15 cellular contexts compared by ENCODE assay signal in the genomic region with DNA sequence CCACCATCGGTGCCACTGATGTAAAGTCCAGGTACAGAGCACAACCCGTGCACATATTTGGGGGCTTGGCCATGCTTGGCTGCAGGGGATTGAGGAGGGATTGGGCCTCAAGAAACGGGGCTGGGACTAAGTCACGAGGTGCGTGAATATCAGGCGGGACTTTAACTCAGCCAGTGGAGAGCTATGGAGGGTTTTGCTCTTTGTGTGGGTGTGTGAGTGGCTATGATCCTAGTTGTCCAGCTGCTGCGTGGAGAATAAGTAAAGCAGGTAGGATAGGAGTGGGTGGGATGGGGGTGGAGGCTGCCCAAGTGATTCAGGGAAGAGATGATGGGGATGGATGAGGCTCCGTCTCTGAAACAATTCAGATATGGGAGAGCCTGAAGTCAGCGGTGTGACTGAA. TPM values are rescaled to one million over a fixed set of nuclear protein-coding genes. Genes with fewer than 3 reads are reported as not detected.
DNase-seq lines count a peak whose midpoint lies in the region; ATAC-seq and TF ChIP-seq lines count a peak whose summit lies in the region.
"Had no signal": no experiment of that assay in that cellular context is flagged by ENCODE, and none has a peak within 500 bp of the region (broad histone marks: within the 10 kb centered on the region; RNA-seq: fewer than 3 reads in every experiment).

No MANE protein-coding gene starts in this region.

- H3K27me3 ChIP-seq in CD4-positive, alpha-beta memory T cell (ENCODE audit: insufficient read depth, low read length): no peaks in the 10 kb centered on the region
- peaks cover 0 to 32% (median 0%) of the 10 kb centered on the region in 7 donors for H3K27me3 ChIP-seq in spleen (replicated peaks in 1 of 7)

- no peak overlapping the region for H3K4me3 ChIP-seq in CD4-positive, alpha-beta memory T cell (ENCODE audit: low read length in 2 of 2)
- H3K4me3 ChIP-seq in spleen: no peak overlapping the region

- DNase-seq in CD4-positive, alpha-beta memory T cell: no peak
- DNase-seq in HFFc6 (no peak), natural killer cell (no peak), SW 1271 (lab: John Stamatoyannopoulos, UW) (no peak), spleen (no peak), DMS 273 (lab: John Stamatoyannopoulos, UW; ENCODE audit: unreplicated experiment) (no peak)
- DNase-seq: activated CD4-positive, alpha-beta T cell treated with anti-CD3 and anti-CD28 coated beads, Interleukin-2, amount 50 U/mL, for 48 hours; DMS79 had no signal

- no peak for TF ChIP-seq POLR2A in spleen (IDR thresholded peaks at IDR 0.05)

- WGBS in spleen, 5 donors: 82 to 92% (median 86%) methylated on average over 8 to 9 of the region's 9 CpGs

- H3K9me3 Mint-ChIP-seq in CD4-positive, alpha-beta memory T cell: no peaks in the 10 kb centered on the region
- H3K9me3 Mint-ChIP-seq in HFFc6: no peaks in the 10 kb centered on the region
- no peaks in the 10 kb centered on the region for H3K9me3 Mint-ChIP-seq in brain
- H3K9me3 Mint-ChIP-seq in natural killer cell: no peaks in the 10 kb centered on the region

- H3K36me3 ChIP-seq in CD4-positive, alpha-beta memory T cell (ENCODE audit: insufficient read depth, low read length): no peaks in the 10 kb centered on the region
- H3K36me3 ChIP-seq in spleen: no peaks in the 10 kb centered on the region

- TF ChIP-seq CTCF in HFFc6 (IDR thresholded peaks at IDR 0.05): no peak
- no peak for TF ChIP-seq CTCF in brain (conservative IDR thresholded peaks at IDR 0.05)
- TF ChIP-seq CTCF in natural killer cell (IDR thresholded peaks at IDR 0.05): no peak
- no peak for TF ChIP-seq CTCF in spleen (IDR thresholded peaks at IDR 0.05 in 8 of 11, conservative IDR thresholded peaks at IDR 0.05 in 3 of 11)

- no peaks in the 10 kb centered on the region for H3K27me3 Mint-ChIP-seq in CD4-positive, alpha-beta memory T cell
- H3K27me3 Mint-ChIP-seq in HFFc6 (ENCODE audit: insufficient read depth) (no peaks in the 10 kb centered on the region; the same call in none of the 2 replicates), brain (peaks cover 3% of the 10 kb centered on the region), natural killer cell (ENCODE audit: low read depth in 2 of 2) (no peaks in the 10 kb centered on the region)

- POLR2A ChIA-PET in CD4-positive, alpha-beta memory T cell (lab: Charles Lee; ENCODE audit: partially characterized antibody): interaction anchor here (0.8 to 15.7 kb wide), 3 partner anchors 7 to 49 kb away, joined by 3 to 511 read pairs (median 96); no protein-coding TSS in a partner anchor

- peaks cover 16 to 48% (median 26%) of the 10 kb centered on the region in 4 donors for H3K4me1 Mint-ChIP-seq in CD4-positive, alpha-beta memory T cell
- H3K4me1 Mint-ChIP-seq in HFFc6 (ENCODE audit: low read depth) (peaks cover 45% of the 10 kb centered on the region), brain (peaks cover 50% of the 10 kb centered on the region), natural killer cell (peaks cover 19 to 41% of the 10 kb centered on the region in 2 donors)

- H3K27ac Mint-ChIP-seq in CD4-positive, alpha-beta memory T cell: peak overlapping the region in 6 of 7 donors; percentile 19 to 87 (median 80)
- peak overlapping the region; percentile 72 for H3K27ac Mint-ChIP-seq in HFFc6
- H3K27ac Mint-ChIP-seq in brain: peak overlapping the region in 4 of 5 experiments; percentile 34 to 72 (median 66)
- peak overlapping the region; percentile 73 to 75 for H3K27ac Mint-ChIP-seq in natural killer cell

- H3K36me3 Mint-ChIP-seq in CD4-positive, alpha-beta memory T cell: peaks cover 13 to 20% of the 10 kb centered on the region in 2 donors
- no peaks in the 10 kb centered on the region for H3K36me3 Mint-ChIP-seq in HFFc6 (ENCODE audit: low read depth)
- peaks cover 7% of the 10 kb centered on the region for H3K36me3 Mint-ChIP-seq in brain
- no peaks in the 10 kb centered on the region for H3K36me3 Mint-ChIP-seq in natural killer cell

- no peak for ATAC-seq in natural killer cell
- ATAC-seq in GM21367 (IDR thresholded peaks at IDR 0.05; ENCODE audit: unreplicated experiment): no peak

- no peak overlapping the region for H3K27ac ChIP-seq in CD4-positive, alpha-beta memory T cell (ENCODE audit: low read depth, low read length)
- peak overlapping the region in 2 of 8 donors; percentile 12 to 94 for H3K27ac ChIP-seq in spleen

- intact Hi-C loops in CD4-positive, alpha-beta memory T cell (cut with micrococcal nuclease): no loop called here
- intact Hi-C loops in natural killer cell (cut with micrococcal nuclease) (no loop called here), spleen (cut with DNase I; ENCODE audit: low total_unique reads) (no loop called here)

- peak overlapping the region; percentile 78 to 87 (median 84) for H3K4me3 Mint-ChIP-seq in CD4-positive, alpha-beta memory T cell
- H3K4me3 Mint-ChIP-seq in HFFc6: peak overlapping the region; percentile 43
- H3K4me3 Mint-ChIP-seq in brain: peak overlapping the region; percentile 20 to 86 (median 74)
- peak overlapping the region; percentile 75 for H3K4me3 Mint-ChIP-seq in natural killer cell

- peaks cover 31% of the 10 kb centered on the region for H3K4me1 ChIP-seq in CD4-positive, alpha-beta memory T cell (ENCODE audit: insufficient read depth, low read length)
- H3K4me1 ChIP-seq in spleen: peaks cover 30 to 82% (median 56%) of the 10 kb centered on the region in 6 donors

- H3K9me3 ChIP-seq in CD4-positive, alpha-beta memory T cell (ENCODE audit: control insufficient read depth in 1 of 2, low read length in 2 of 2): no peaks in the 10 kb centered on the region
- no peaks in the 10 kb centered on the region for H3K9me3 ChIP-seq in spleen

- CTCF ChIA-PET in CD4-positive, alpha-beta memory T cell (lab: Charles Lee; ENCODE audit: partially characterized antibody): interaction anchor here (0.6 kb wide), 1 partner anchor 34 kb away, joined by 3 read pairs; no protein-coding TSS in a partner anchor

RNA-seq across cellular contexts. Expression of gene LFNG, which starts 1.9 kb away (rescaled TPM):
- 100 to 1,000 TPM; 125 to 127 TPM for total RNA-seq in CD4-positive, alpha-beta memory T cell
- polyA plus RNA-seq in CD4-positive, alpha-beta memory T cell: 1 to 10 TPM in 1 of 2 donors, under 1 TPM in 1; 0.09 to 4.1 TPM
- total RNA-seq in HFFc6 (2021; fragmentation: NEBNext Ultra II Directional; extraction: Animal tissue kit (Norgen Biotek cat#: 25700)): 10 to 100 TPM in 2 of 6 experiments, 1 to 10 TPM in 4; 8.6 to 11.7 (median 9.6) TPM
- polyA plus RNA-seq in brain (ENCODE audit: insufficient read depth, low read depth, low replicate concordance) (86.6 TPM), spleen (10 to 100 TPM; 21.2 to 22.4 (median 21.6) TPM)
- total RNA-seq in natural killer cell (100 to 1,000 TPM; 140 to 191 (median 176) TPM), spleen (10 to 100 TPM; 33.3 to 47.4 (median 42.3) TPM)

RNA-seq across cellular contexts. Expression of gene BRAT1, which starts 37.6 kb away (rescaled TPM):
- 10 to 100 TPM; 37.0 to 41.4 TPM for total RNA-seq in CD4-positive, alpha-beta memory T cell
- polyA plus RNA-seq in CD4-positive, alpha-beta memory T cell: 10 to 100 TPM; 24.2 to 42.4 TPM
- total RNA-seq in HFFc6 (2021; fragmentation: NEBNext Ultra II Directional; extraction: Animal tissue kit (Norgen Biotek cat#: 25700)): 10 to 100 TPM; 21.3 to 26.0 (median 23.3) TPM
- polyA plus RNA-seq in brain (ENCODE audit: insufficient read depth, low read depth, low replicate concordance): 49.3 TPM
- 10 to 100 TPM; 24.9 to 26.7 (median 25.6) TPM for total RNA-seq in natural killer cell
- total RNA-seq in spleen: 10 to 100 TPM; 25.3 to 37.3 (median 32.2) TPM
- 10 to 100 TPM; 26.6 to 50.9 (median 48.9) TPM for polyA plus RNA-seq in spleen

RNA-seq across cellular contexts. Expression of gene IQCE, which starts 41.1 kb away (rescaled TPM):
- 1 to 10 TPM; 8.2 to 9.4 TPM for total RNA-seq in CD4-positive, alpha-beta memory T cell
- polyA plus RNA-seq in CD4-positive, alpha-beta memory T cell: 1 to 10 TPM in 1 of 2 donors, under 1 TPM in 1; 0.81 to 3.7 TPM
- 10 to 100 TPM; 14.9 to 18.1 (median 17.0) TPM for total RNA-seq in HFFc6 (2021; fragmentation: NEBNext Ultra II Directional; extraction: Animal tissue kit (Norgen Biotek cat#: 25700))
- 18.0 TPM for polyA plus RNA-seq in brain (ENCODE audit: insufficient read depth, low read depth, low replicate concordance)
- total RNA-seq in natural killer cell: 10 to 100 TPM in 2 of 3 donors, 1 to 10 TPM in 1; 9.6 to 13.5 (median 11.3) TPM
- total RNA-seq in spleen: 10 to 100 TPM in 6 of 7 donors, 1 to 10 TPM in 1; 7.1 to 17.1 (median 13.2) TPM
- 1 to 10 TPM; 1.2 to 4.4 (median 2.2) TPM for polyA plus RNA-seq in spleen

RNA-seq across cellular contexts. Expression of gene GRIFIN, which starts 41.5 kb away (rescaled TPM):
- not detected for total RNA-seq in CD4-positive, alpha-beta memory T cell
- not detected for polyA plus RNA-seq in CD4-positive, alpha-beta memory T cell
- total RNA-seq in HFFc6 (2021; fragmentation: NEBNext Ultra II Directional; extraction: Animal tissue kit (Norgen Biotek cat#: 25700)): not detected
- polyA plus RNA-seq in brain (ENCODE audit: insufficient read depth, low read depth, low replicate concordance) (not detected), spleen (not detected)
- total RNA-seq in natural killer cell (not detected), spleen (not detected)
- total RNA-seq: cardiac septum, fibroblast of villous mesenchyme, lung microvascular endothelial cell, NCI-H460 had no signal
- polyA plus RNA-seq: small intestine had no signal
